ENCODE assay signal across 8 cellular contexts in genomic region chr21:45982758-45983731, GRCh38. TPM values are rescaled to one million over a fixed set of nuclear protein-coding genes. Genes with fewer than 3 reads are reported as not detected.
DNase-seq lines count a peak whose midpoint lies in the region; ATAC-seq and TF ChIP-seq lines count a peak whose summit lies in the region.

No MANE protein-coding gene starts in this region.

- H3K4me3 ChIP-seq in mesodermal cell (ENCODE audit: extremely low read depth, insufficient read depth, low read length, poor library complexity, severe bottlenecking) = peak overlapping the region; percentile 72
- H3K4me3 ChIP-seq in upper lobe of right lung = peak overlapping the region; percentile 71

- intact Hi-C loops in activated naive CD4-positive, alpha-beta T cell treated with anti-CD3 and anti-CD28 coated beads for 36 hours (cut with micrococcal nuclease) = no loop called here
- intact Hi-C loops in upper lobe of right lung (cut with DNase I) = no loop called here

- H3K9me3 ChIP-seq in mesodermal cell (ENCODE audit: control insufficient read depth, low read length) = no peaks in the 10 kb centered on the region
- no peaks in the 10 kb centered on the region for H3K9me3 ChIP-seq in upper lobe of right lung

- peaks cover 9% of the 10 kb centered on the region for H3K27me3 ChIP-seq in upper lobe of right lung

- CTCF ChIA-PET in activated naive CD4-positive, alpha-beta T cell treated with anti-CD3 and anti-CD28 coated beads for 36 hours (lab: Charles Lee) = no interaction called here

- H3K27me3 Mint-ChIP-seq in activated naive CD4-positive, alpha-beta T cell treated with anti-CD3 and anti-CD28 coated beads for 36 hours (ENCODE audit: low read depth) = peaks cover 7% of the 10 kb centered on the region
- H3K27me3 Mint-ChIP-seq in central memory CD8-positive, alpha-beta T cell = no peaks in the 10 kb centered on the region

- H3K4me1 ChIP-seq in mesodermal cell (ENCODE audit: control insufficient read depth, insufficient read depth, low read length, poor library complexity, severe bottlenecking) (peaks cover 15% of the 10 kb centered on the region), upper lobe of right lung (peaks cover 2% of the 10 kb centered on the region)

- no peaks in the 10 kb centered on the region for H3K36me3 Mint-ChIP-seq in activated naive CD4-positive, alpha-beta T cell treated with anti-CD3 and anti-CD28 coated beads for 36 hours (ENCODE audit: low read depth)
- peaks cover 2% of the 10 kb centered on the region for H3K36me3 Mint-ChIP-seq in central memory CD8-positive, alpha-beta T cell (ENCODE audit: insufficient read depth)

- no peak for TF ChIP-seq CTCF in upper lobe of right lung (IDR thresholded peaks at IDR 0.05)

- H3K4me1 Mint-ChIP-seq in activated naive CD4-positive, alpha-beta T cell treated with anti-CD3 and anti-CD28 coated beads for 36 hours (ENCODE audit: low read depth) = peaks cover 6% of the 10 kb centered on the region
- peaks cover 9% of the 10 kb centered on the region for H3K4me1 Mint-ChIP-seq in central memory CD8-positive, alpha-beta T cell

- no peaks in the 10 kb centered on the region for H3K9me3 Mint-ChIP-seq in activated naive CD4-positive, alpha-beta T cell treated with anti-CD3 and anti-CD28 coated beads for 36 hours
- peaks cover 6% of the 10 kb centered on the region for H3K9me3 Mint-ChIP-seq in central memory CD8-positive, alpha-beta T cell

- peak overlapping the region; percentile 34 for H3K4me3 Mint-ChIP-seq in activated naive CD4-positive, alpha-beta T cell treated with anti-CD3 and anti-CD28 coated beads for 36 hours
- H3K4me3 Mint-ChIP-seq in central memory CD8-positive, alpha-beta T cell = peak overlapping the region; percentile 45

- no peak overlapping the region for H3K27ac ChIP-seq in mesodermal cell (ENCODE audit: low read depth, low read length, severe bottlenecking)
- peak overlapping the region; percentile 70 for H3K27ac ChIP-seq in upper lobe of right lung

- H3K27ac Mint-ChIP-seq in activated naive CD4-positive, alpha-beta T cell treated with anti-CD3 and anti-CD28 coated beads for 36 hours = no peak overlapping the region
- no peak overlapping the region for H3K27ac Mint-ChIP-seq in central memory CD8-positive, alpha-beta T cell (ENCODE audit: low read depth)

- H3K36me3 ChIP-seq in mesodermal cell (ENCODE audit: control insufficient read depth, insufficient read depth, low read length) = peaks cover 33% of the 10 kb centered on the region
- H3K36me3 ChIP-seq in upper lobe of right lung = peaks cover 15% of the 10 kb centered on the region

- 40 to 50% methylated on average over 35 to 51 of the region's 53 CpGs for WGBS in mesodermal cell (ENCODE audit: insufficient coverage in 2 of 2), 2 experiments

- DNase-seq in activated naive CD4-positive, alpha-beta T cell treated with anti-CD3 and anti-CD28 coated beads for 36 hours = no peak
- DNase-seq in activated naive CD4-positive, alpha-beta T cell (lab: John Stamatoyannopoulos, UW) = no peak
- no peak for DNase-seq in central memory CD8-positive, alpha-beta T cell (ENCODE audit: low spot score in 2 of 2)
- DNase-seq in upper lobe of right lung (peak; percentile 65), DMS153 (lab: John Stamatoyannopoulos, UW) (no peak), COLO668 (lab: John Stamatoyannopoulos, UW; ENCODE audit: unreplicated experiment) (no peak), AG20443 (ENCODE audit: low spot score) (no peak)

- no peak for ATAC-seq in central memory CD8-positive, alpha-beta T cell (replicated peaks; ENCODE audit: extremely low read depth, poor library complexity, severe bottlenecking)
- no peak for ATAC-seq in upper lobe of right lung

RNA-seq across cellular contexts. Expression of gene COL6A1, which starts 1.5 kb away (rescaled TPM):
- 1 to 10 TPM in 1 of 2 experiments, under 1 TPM in 1; 0.74 to 1.6 TPM for total RNA-seq in activated naive CD4-positive, alpha-beta T cell treated with anti-CD3 and anti-CD28 coated beads for 36 hours
- polyA plus RNA-seq in mesodermal cell (2013, experiment 1 of 2) = 309 TPM
- polyA plus RNA-seq in mesodermal cell (2013, experiment 2 of 2) = 301 TPM
- total RNA-seq in upper lobe of right lung = 175 TPM

Comparison
In these comparisons a context has a peak if more than half of its experiments do, and no peak if none do; other contexts are left out.
1. RNA of gene COL6A1, which starts 1.5 kb away (total RNA-seq): 175 TPM in upper lobe of right lung (single experiment); 0.74 to 1.6 TPM in activated naive CD4-positive, alpha-beta T cell treated with anti-CD3 and anti-CD28 coated beads for 36 hours; every median in the first group is over 10 times any median in the second.